ENCODE assay signal across 12 cellular contexts in genomic region chr13:24741016-24741662, GRCh38. TPM values are rescaled to one million over a fixed set of nuclear protein-coding genes. Genes with fewer than 3 reads are reported as not detected.
DNase-seq lines count a peak whose midpoint lies in the region; TF ChIP-seq lines count a peak whose summit lies in the region.
"Had no signal": no experiment of that assay in that cellular context is flagged by ENCODE, and none has a peak within 500 bp of the region (broad histone marks: within the 10 kb centered on the region; RNA-seq: fewer than 3 reads in every experiment).

No MANE protein-coding gene starts in this region.

- no peak overlapping the region for H3K27ac ChIP-seq in uterus
- H3K27ac ChIP-seq: A549, ascending aorta, thyroid gland had no signal

- no peaks in the 10 kb centered on the region for H3K36me3 Mint-ChIP-seq in HFFc6 (ENCODE audit: low read depth)
- H3K36me3 Mint-ChIP-seq in neural crest cell (ENCODE audit: low read depth): no peaks in the 10 kb centered on the region

- H3K4me3 Mint-ChIP-seq in HFFc6: no peak overlapping the region
- H3K4me3 Mint-ChIP-seq in neural crest cell: no peak overlapping the region

- TF ChIP-seq CTCF in HFFc6 (IDR thresholded peaks at IDR 0.05) (peak; percentile 52; the same call in 1 of the 2 replicates), WI38 (IDR thresholded peaks at IDR 0.05; ENCODE audit: low read depth, low read length) (peak; percentile 40), neural crest cell (conservative IDR thresholded peaks at IDR 0.05) (peak; percentile 20), uterus (IDR thresholded peaks at IDR 0.05) (no peak)

- TF ChIP-seq POLR2A in uterus (IDR thresholded peaks at IDR 0.05): no peak

- intact Hi-C loops in uterus (cut with DNase I; ENCODE audit: low total_unique reads): no loop called here

- no peaks in the 10 kb centered on the region for H3K9me3 ChIP-seq in uterus
- H3K9me3 ChIP-seq: A549, ascending aorta, thyroid gland had no signal

- H3K9me3 Mint-ChIP-seq in HFFc6 (no peaks in the 10 kb centered on the region), neural crest cell (no peaks in the 10 kb centered on the region)

- DNase-seq in NCI-H748 (lab: John Stamatoyannopoulos, UW; ENCODE audit: unreplicated experiment) (peak; percentile 30), NCI-H748 treated with DMSO at 0.1 percent for 48 hours (lab: John Stamatoyannopoulos, UW) (no peak), HFFc6 (no peak), neural crest cell (ENCODE audit: low read depth, low spot score) (no peak), EL (no peak), HuH-7.5 (ENCODE audit: low spot score) (no peak), uterus (no peak)
- DNase-seq: activated CD4-positive, alpha-beta T cell treated with anti-CD3 and anti-CD28 coated beads for 1 hour; thyroid gland had no signal

- no peak overlapping the region for H3K4me3 ChIP-seq in WI38 (ENCODE audit: low read depth, low read length)
- no peak overlapping the region for H3K4me3 ChIP-seq in uterus
- H3K4me3 ChIP-seq: A549, ascending aorta, thyroid gland had no signal

- no peaks in the 10 kb centered on the region for H3K36me3 ChIP-seq in uterus
- H3K36me3 ChIP-seq: ascending aorta, thyroid gland had no signal

- H3K4me1 Mint-ChIP-seq in HFFc6 (ENCODE audit: low read depth) (no peaks in the 10 kb centered on the region), neural crest cell (no peaks in the 10 kb centered on the region)

- H3K27ac Mint-ChIP-seq in HFFc6 (no peak overlapping the region), neural crest cell (ENCODE audit: unreplicated experiment) (no peak overlapping the region)

- no peaks in the 10 kb centered on the region for H3K4me1 ChIP-seq in uterus
- H3K4me1 ChIP-seq: A549, ascending aorta, thyroid gland had no signal

- H3K27me3 Mint-ChIP-seq in HFFc6 (ENCODE audit: insufficient read depth): peaks cover 18% of the 10 kb centered on the region
- peaks cover 30% of the 10 kb centered on the region for H3K27me3 Mint-ChIP-seq in neural crest cell (ENCODE audit: low read depth)

- H3K27me3 ChIP-seq in uterus: no peaks in the 10 kb centered on the region
- H3K27me3 ChIP-seq: ascending aorta, thyroid gland had no signal

RNA-seq across cellular contexts. Expression of gene RNF17, which starts 22.8 kb away (rescaled TPM):
- not detected for total RNA-seq in HFFc6 (2021; fragmentation: NEBNext Ultra II Directional; extraction: Animal tissue kit (Norgen Biotek cat#: 25700))
- not detected in 2 replicates for total RNA-seq in neural crest cell
- under 1 TPM in 2 of 4 donors, not detected in 2; 0.28 to 0.49 TPM for total RNA-seq in uterus
- total RNA-seq: ascending aorta had no signal

Comparison
In these comparisons a context has a peak if more than half of its experiments do, and no peak if none do; other contexts are left out.
1. CTCF ChIP-seq: peak in HFFc6 (single experiment), WI38 (single experiment) and neural crest cell (single experiment); none in uterus (0 of 4).